17 cellular contexts compared by ENCODE assay signal in the genomic region with DNA sequence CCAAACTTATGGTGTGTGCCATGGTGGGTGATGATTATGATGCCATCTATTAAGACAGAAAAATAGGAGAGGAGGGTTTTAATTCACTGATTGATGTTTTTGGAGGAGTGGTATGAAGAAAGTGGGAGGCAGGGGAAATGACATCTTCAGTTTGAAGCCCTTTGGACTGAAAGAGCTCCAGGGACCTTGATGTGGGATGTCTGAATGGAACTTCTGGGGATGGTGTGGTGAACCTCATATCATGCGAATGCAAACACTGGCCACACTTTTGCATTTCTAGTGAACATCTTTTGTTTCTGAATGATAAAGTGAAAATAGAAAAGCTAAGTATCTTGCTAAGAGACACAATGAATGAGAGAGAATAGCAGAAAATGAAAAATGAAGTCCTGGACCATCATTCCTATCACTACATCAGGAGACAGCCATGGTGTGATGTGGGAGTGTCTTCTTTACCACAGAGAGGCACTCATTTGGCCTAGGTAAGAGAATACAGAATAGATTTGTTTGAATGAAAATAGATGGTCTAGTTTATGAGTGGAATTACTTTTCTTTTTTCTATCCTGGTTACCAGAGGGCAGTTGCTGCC.
DNase-seq lines count a peak whose midpoint lies in the region; ATAC-seq lines count a peak whose summit lies in the region.
"Had no signal": no experiment of that assay in that cellular context is flagged by ENCODE, and none has a peak within 500 bp of the region (broad histone marks: within the 10 kb centered on the region; RNA-seq: fewer than 3 reads in every experiment).

No MANE protein-coding gene starts in this region.

- no peaks in the 10 kb centered on the region for H3K36me3 ChIP-seq in aorta (ENCODE audit: control insufficient read depth in 1 of 2, insufficient read depth in 2 of 2, low read length in 1 of 2)
- H3K36me3 ChIP-seq: transverse colon had no signal

- DNase-seq in activated T-cell treated with anti-CD3 and anti-CD28 coated beads, Interleukin-2, amount 50 U/mL, for 72 hours = peak in 1 of 2 donors; percentile 21
- DNase-seq in activated T-cell treated with anti-CD3 and anti-CD28 coated beads for 4 hours (no peak), aorta (no peak)
- peak; percentile 48 for DNase-seq in stimulated activated CD8-positive, alpha-beta memory T cell treated with anti-CD3 and anti-CD28 coated beads, Interleukin-4, amount 100 ng/mL, for 48 hours
- DNase-seq: activated CD4-positive, CD25-positive, alpha-beta regulatory T cell; CD8-positive, alpha-beta memory T cell; central memory CD4-positive, alpha-beta T cell; NCI-H1048; NCI-H446 treated with DMSO at 0.1 percent for 48 hours; NCI-H774; SIG-M5; transverse colon had no signal

- ATAC-seq in activated T-cell treated with anti-CD3 and anti-CD28 coated beads, Interleukin-2, amount 50 U/mL, for 72 hours (replicated peaks in 1 of 2) = peak; percentile 59 to 80
- ATAC-seq in HG02870 (IDR thresholded peaks at IDR 0.05; ENCODE audit: unreplicated experiment) (peak; percentile 43), aorta (ENCODE audit: low FRiP score) (no peak), esophagus mucosa (no peak)
- ATAC-seq in activated T-helper 17 cell treated with anti-CD3 and anti-CD28 coated beads, Interleukin-2, amount 50 U/mL, for 72 hours (replicated peaks) = peak; percentile 86
- ATAC-seq: left lobe of liver had no signal

- 98 to 100% methylated on average over 1 of the region's 1 CpG for WGBS in aorta, 2 donors

- peak overlapping the region; percentile 23 for H3K27ac Mint-ChIP-seq in activated T-cell treated with anti-CD3 and anti-CD28 coated beads, Interleukin-2, amount 50 U/mL, for 72 hours
- H3K27ac Mint-ChIP-seq in activated T-helper 17 cell treated with anti-CD3 and anti-CD28 coated beads, Interleukin-2, amount 50 U/mL, for 72 hours = peak overlapping the region; percentile 81
- H3K27ac Mint-ChIP-seq: nephron had no signal

- H3K4me3 Mint-ChIP-seq in activated T-cell treated with anti-CD3 and anti-CD28 coated beads, Interleukin-2, amount 50 U/mL, for 72 hours = peak overlapping the region; percentile 13 to 26
- peak overlapping the region; percentile 25 for H3K4me3 Mint-ChIP-seq in activated T-helper 17 cell treated with anti-CD3 and anti-CD28 coated beads, Interleukin-2, amount 50 U/mL, for 72 hours
- H3K4me3 Mint-ChIP-seq: CD8-positive, alpha-beta memory T cell; nephron had no signal

- intact Hi-C loops in aorta (cut with DNase I) = no loop called here

- H3K9me3 Mint-ChIP-seq in activated T-cell treated with anti-CD3 and anti-CD28 coated beads, Interleukin-2, amount 50 U/mL, for 72 hours = peaks cover 2 to 3% of the 10 kb centered on the region in 2 donors
- peaks cover 3% of the 10 kb centered on the region for H3K9me3 Mint-ChIP-seq in activated T-helper 17 cell treated with anti-CD3 and anti-CD28 coated beads, Interleukin-2, amount 50 U/mL, for 72 hours

- H3K9me3 ChIP-seq in aorta (ENCODE audit: control insufficient read depth, low read length) = no peaks in the 10 kb centered on the region

- no peaks in the 10 kb centered on the region for H3K27me3 Mint-ChIP-seq in activated T-cell treated with anti-CD3 and anti-CD28 coated beads, Interleukin-2, amount 50 U/mL, for 72 hours (ENCODE audit: low read depth)
- no peaks in the 10 kb centered on the region for H3K27me3 Mint-ChIP-seq in activated T-helper 17 cell treated with anti-CD3 and anti-CD28 coated beads, Interleukin-2, amount 50 U/mL, for 72 hours
- H3K27me3 Mint-ChIP-seq: CD8-positive, alpha-beta memory T cell had no signal

- peaks cover 26 to 48% of the 10 kb centered on the region in 2 donors for H3K36me3 Mint-ChIP-seq in activated T-cell treated with anti-CD3 and anti-CD28 coated beads, Interleukin-2, amount 50 U/mL, for 72 hours (ENCODE audit: insufficient read depth in 2 of 2)
- H3K36me3 Mint-ChIP-seq in activated T-helper 17 cell treated with anti-CD3 and anti-CD28 coated beads, Interleukin-2, amount 50 U/mL, for 72 hours (ENCODE audit: low read depth) = peaks cover 87% of the 10 kb centered on the region

- no peak overlapping the region for H3K27ac ChIP-seq in aorta (ENCODE audit: low read depth in 1 of 2, low read length in 2 of 2)
- H3K27ac ChIP-seq: transverse colon had no signal

- H3K27me3 ChIP-seq in aorta (ENCODE audit: control insufficient read depth in 1 of 2, insufficient read depth in 2 of 2, low read length in 1 of 2) = no peaks in the 10 kb centered on the region
- H3K27me3 ChIP-seq: transverse colon had no signal

- peaks cover 0 to 3% of the 10 kb centered on the region in 2 donors for H3K4me1 ChIP-seq in aorta (ENCODE audit: control insufficient read depth in 1 of 2, insufficient read depth in 2 of 2, low read length in 2 of 2)
- H3K4me1 ChIP-seq: transverse colon had no signal

- H3K4me3 ChIP-seq in aorta (ENCODE audit: low read length in 2 of 2) = no peak overlapping the region
- H3K4me3 ChIP-seq: transverse colon had no signal

- peaks cover 64% of the 10 kb centered on the region for H3K4me1 Mint-ChIP-seq in activated T-cell treated with anti-CD3 and anti-CD28 coated beads, Interleukin-2, amount 50 U/mL, for 72 hours (ENCODE audit: low read depth)
- H3K4me1 Mint-ChIP-seq in activated T-helper 17 cell treated with anti-CD3 and anti-CD28 coated beads, Interleukin-2, amount 50 U/mL, for 72 hours = peaks cover 13% of the 10 kb centered on the region

Comparison
In these comparisons a context has a peak if more than half of its experiments do, and no peak if none do; other contexts are left out.
1. ATAC-seq: peak in activated T-cell treated with anti-CD3 and anti-CD28 coated beads, Interleukin-2, amount 50 U/mL, for 72 hours (2 of 2), HG02870 (single experiment) and activated T-helper 17 cell treated with anti-CD3 and anti-CD28 coated beads, Interleukin-2, amount 50 U/mL, for 72 hours (single experiment); none in aorta (single experiment) and esophagus mucosa (single experiment).